Comparison of ENCODE assay signal across 22 cellular contexts in the genomic region with DNA sequence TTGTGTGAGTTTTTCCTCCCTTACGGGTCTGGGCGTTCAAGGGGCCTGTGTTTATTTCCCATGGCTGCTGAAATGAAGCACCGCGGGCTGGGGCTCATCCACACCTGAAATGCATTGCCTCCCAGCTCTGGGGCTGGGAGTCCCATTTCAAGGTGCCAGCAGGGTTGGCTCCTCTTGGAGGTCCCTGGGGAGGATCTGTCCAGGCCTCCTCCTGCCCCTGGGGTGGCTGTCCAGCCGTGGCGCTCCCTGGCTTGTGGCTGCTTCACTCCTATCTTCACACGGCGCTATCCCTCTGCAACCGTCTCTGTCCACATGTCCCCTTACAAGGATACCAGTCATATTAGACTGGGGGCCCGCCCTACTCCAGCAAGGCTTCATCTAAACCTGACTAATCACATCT. TPM values are rescaled to one million over a fixed set of nuclear protein-coding genes. Genes with fewer than 3 reads are reported as not detected.
"Had no signal": no experiment of that assay in that cellular context is flagged by ENCODE, and none has a peak within 500 bp of the region (broad histone marks: within the 10 kb centered on the region; RNA-seq: fewer than 3 reads in every experiment).

No MANE protein-coding gene starts in this region.

- DNase-seq: activated CD4-positive, alpha-beta memory T cell treated with anti-CD3 and anti-CD28 coated beads, Interleukin-2, amount 10 ng/mL, durations not matched to agents 7 days and 5 days; activated CD4-positive, alpha-beta T cell treated with anti-CD3 and anti-CD28 coated beads, Interleukin-2, amount 10 ng/mL, durations not matched to agents 24 days and 14 days; activated CD4-positive, CD25-positive, alpha-beta regulatory T cell; activated gamma-delta T cell treated with Interleukin-2 at 50 U/mL for 16 hours; activated T-cell treated with anti-CD3 and anti-CD28 coated beads, Interleukin-2, amount 50 U/mL, for 72 hours; aorta; colonic mucosa; dorsolateral prefrontal cortex; effector memory CD8-positive, alpha-beta T cell; gastrocnemius medialis; hippocampal formation; mesenchymal stem cell; mucosa of descending colon; nephron progenitor cell; stimulated activated CD4-positive, alpha-beta T cell treated with anti-CD3 and anti-CD28 coated beads, Interleukin-4, amount 100 ng/mL, for 24 hours; stimulated activated naive CD4-positive, alpha-beta T cell treated with Interleukin-2 at 50 U/mL for 16 hours; T-helper 17 cell; upper lobe of left lung had no signal

- H3K4me3 ChIP-seq: colonic mucosa, dorsolateral prefrontal cortex, esophagus muscularis mucosa, gastrocnemius medialis, mucosa of descending colon, prostate gland, upper lobe of left lung had no signal

- H3K9me3 ChIP-seq: colonic mucosa, esophagus muscularis mucosa, gastrocnemius medialis, mucosa of descending colon, prostate gland, upper lobe of left lung had no signal

- H3K27me3 ChIP-seq: colonic mucosa, dorsolateral prefrontal cortex, gastrocnemius medialis, upper lobe of left lung had no signal

- H3K4me1 ChIP-seq: colonic mucosa, prostate gland had no signal

- H3K27ac ChIP-seq: colonic mucosa, dorsolateral prefrontal cortex, esophagus muscularis mucosa, gastrocnemius medialis, prostate gland, upper lobe of left lung had no signal

- H3K36me3 ChIP-seq: colonic mucosa, esophagus muscularis mucosa, gastrocnemius medialis, prostate gland, upper lobe of left lung had no signal

- ATAC-seq: activated T-cell treated with anti-CD3 and anti-CD28 coated beads, Interleukin-2, amount 50 U/mL, for 72 hours; effector memory CD8-positive, alpha-beta T cell; gastrocnemius medialis; mucosa of descending colon; T-helper 17 cell had no signal

RNA-seq across cellular contexts. Expression of a gene that starts 41.1 kb away (rescaled TPM):
- total RNA-seq: activated CD4-positive, alpha-beta memory T cell treated with anti-CD3 and anti-CD28 coated beads, Interleukin-2, amount 10 ng/mL, durations not matched to agents 7 days and 5 days; activated CD4-positive, alpha-beta T cell treated with anti-CD3 and anti-CD28 coated beads, Interleukin-2, amount 10 ng/mL, durations not matched to agents 24 days and 14 days; activated T-cell treated with anti-CD3 and anti-CD28 coated beads, Interleukin-2, amount 50 U/mL, for 72 hours; aorta; colonic mucosa; esophagus muscularis mucosa; lower leg skin; mucosa of descending colon; osteocyte; prostate gland; T-helper 17 cell; upper lobe of left lung had no signal
